18 cellular contexts compared by ENCODE assay signal in the genomic region with DNA sequence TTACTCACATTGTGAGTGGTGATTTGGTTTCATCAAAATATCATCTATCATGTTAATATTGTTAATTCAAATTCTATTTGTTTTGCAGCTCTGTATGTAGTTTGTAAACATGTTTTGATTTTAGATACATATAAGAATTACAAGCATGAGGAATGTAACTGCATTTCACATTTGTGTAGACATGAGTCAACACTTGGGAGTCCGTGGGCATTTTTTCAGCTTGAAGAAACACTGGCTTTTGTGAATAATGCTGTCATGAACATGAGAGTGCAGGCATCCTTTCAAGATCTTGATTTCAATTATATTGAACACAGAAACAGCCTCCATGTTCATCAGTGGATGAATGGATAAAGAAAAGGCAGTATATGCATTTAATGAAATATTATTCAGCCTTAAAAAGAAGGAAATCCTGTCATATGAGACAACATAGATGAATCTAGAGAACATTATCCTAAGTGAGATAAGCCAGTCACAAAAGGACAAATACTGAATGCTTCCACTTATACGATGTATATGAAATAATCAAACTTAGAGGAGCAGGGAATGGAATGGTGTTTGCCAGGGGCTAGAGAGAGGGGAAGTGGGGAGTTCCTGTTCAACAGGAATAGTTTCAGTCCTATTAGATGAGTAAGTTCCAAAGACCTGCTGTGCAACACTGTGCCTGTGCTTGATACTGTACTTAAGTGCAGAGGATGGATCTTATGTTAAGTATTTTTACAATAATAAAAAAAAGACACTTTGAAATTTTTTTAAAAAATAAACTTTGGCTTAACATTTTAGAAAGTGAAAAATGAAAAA.
A peak's percentile ranks its signal among the peaks of the same experiment; 100 is the strongest.
DNase-seq lines count a peak whose midpoint lies in the region; ATAC-seq and TF ChIP-seq lines count a peak whose summit lies in the region.
"Had no signal": no experiment of that assay in that cellular context is flagged by ENCODE, and none has a peak within 500 bp of the region (broad histone marks: within the 10 kb centered on the region; RNA-seq: fewer than 3 reads in every experiment).

No MANE protein-coding gene starts in this region.

- 34 to 39% methylated on average over 2 of the region's 2 CpGs for WGBS in GM23248 (ENCODE audit: low coverage in 1 of 2, low lambda C conversion rate in 2 of 2, missing lambda C conversion rate in 2 of 2), 2 experiments
- 63% methylated on average over 2 of the region's 2 CpGs for WGBS in smooth muscle cell (ENCODE audit: low lambda C conversion rate)

- no peak overlapping the region for H2AFZ ChIP-seq in GM23248
- H2AFZ ChIP-seq in smooth muscle cell (ENCODE audit: low read depth): no peak overlapping the region

- H3K36me3 ChIP-seq in GM23248 (ENCODE audit: low read depth) (no peaks in the 10 kb centered on the region), smooth muscle cell (ENCODE audit: low read depth) (no peaks in the 10 kb centered on the region)
- H3K36me3 ChIP-seq: BE2C, Peyer's patch had no signal

- H3K4me3 ChIP-seq in GM23248: no peak overlapping the region
- no peak overlapping the region for H3K4me3 ChIP-seq in smooth muscle cell
- H3K4me3 ChIP-seq: Peyer's patch had no signal

- H4K20me1 ChIP-seq in GM23248 (ENCODE audit: insufficient read depth) (no peaks in the 10 kb centered on the region), smooth muscle cell (ENCODE audit: low read depth) (no peaks in the 10 kb centered on the region)

- H3K27me3 ChIP-seq in GM23248 (replicated peaks; ENCODE audit: insufficient read depth) (no peaks in the 10 kb centered on the region), foreskin keratinocyte (no peaks in the 10 kb centered on the region), smooth muscle cell (ENCODE audit: low read depth) (no peaks in the 10 kb centered on the region)
- H3K27me3 ChIP-seq: BE2C, Peyer's patch had no signal

- H3K79me2 ChIP-seq in GM23248 (ENCODE audit: insufficient read depth) (no peaks in the 10 kb centered on the region), smooth muscle cell (ENCODE audit: low read depth) (no peaks in the 10 kb centered on the region)

- H3K4me2 ChIP-seq in GM23248 (ENCODE audit: unreplicated experiment) (no peak overlapping the region), smooth muscle cell (no peak overlapping the region)

- peak; percentile 69 for ATAC-seq in foreskin keratinocyte
- ATAC-seq in GM21786 (IDR thresholded peaks at IDR 0.05; ENCODE audit: unreplicated experiment): no peak
- ATAC-seq: Right ventricle myocardium inferior had no signal

- no peak overlapping the region for H3K27ac ChIP-seq in GM23248
- no peak overlapping the region for H3K27ac ChIP-seq in foreskin keratinocyte
- H3K27ac ChIP-seq in smooth muscle cell (ENCODE audit: low read depth): peak overlapping the region; percentile 82
- H3K27ac ChIP-seq: Peyer's patch had no signal

- H3K9ac ChIP-seq in GM23248: no peak overlapping the region
- no peak overlapping the region for H3K9ac ChIP-seq in smooth muscle cell (ENCODE audit: low read depth)

- in situ Hi-C loops in GM23248 (cut with MboI): no loop called here

- TF ChIP-seq CTCF in foreskin keratinocyte (conservative IDR thresholded peaks at IDR 0.05): no peak
- TF ChIP-seq CTCF in smooth muscle cell (IDR thresholded peaks at IDR 0.05; ENCODE audit: borderline replicate concordance, insufficient read depth, poor library complexity, severe bottlenecking): no peak

- no peaks in the 10 kb centered on the region for H3F3A ChIP-seq in GM23248 (ENCODE audit: insufficient read depth)
- H3F3A ChIP-seq in smooth muscle cell (ENCODE audit: low read depth): no peaks in the 10 kb centered on the region

- H3K9me3 ChIP-seq in GM23248 (ENCODE audit: low read depth): no peaks in the 10 kb centered on the region
- H3K9me3 ChIP-seq in smooth muscle cell (replicated peaks; ENCODE audit: low read depth): no peaks in the 10 kb centered on the region
- H3K9me3 ChIP-seq: BE2C, Peyer's patch had no signal

- H3K4me1 ChIP-seq in GM23248 (ENCODE audit: insufficient read depth) (peaks cover 4% of the 10 kb centered on the region; the same call in 1 of the 2 replicates), foreskin keratinocyte (peaks cover 20% of the 10 kb centered on the region), smooth muscle cell (ENCODE audit: low read depth) (no peaks in the 10 kb centered on the region)
- H3K4me1 ChIP-seq: BE2C, Peyer's patch had no signal

- DNase-seq in GM23248 (peak; percentile 63), astrocyte of the hippocampus (ENCODE audit: low read depth, low spot score) (peak; percentile 53), foreskin keratinocyte (peak in 1 of 2 donors; percentile 61), smooth muscle cell (lab: John Stamatoyannopoulos, UW; ENCODE audit: unreplicated experiment) (no peak), midbrain (lab: John Stamatoyannopoulos, UW) (no peak), NOMO-1 treated with dmso at 0.1 percent for 144 hours (lab: John Stamatoyannopoulos, UW; ENCODE audit: unreplicated experiment) (no peak)
- DNase-seq: ACHN; BE2C; CD4-positive, alpha-beta T cell; H9; NCI-H1092; NCI-H1694 treated with DMSO at 0.1 percent for 48 hours; NCI-H2107; NCI-H2227 treated with DMSO at 0.1 percent for 48 hours; NCI-H524; Peyer's patch had no signal

- no peaks in the 10 kb centered on the region for H3K9me2 ChIP-seq in GM23248 (ENCODE audit: insufficient read depth)

Comparison
In these comparisons a context has a peak if more than half of its experiments do, and no peak if none do; other contexts are left out.
1. DNase-seq: peak in GM23248 (single experiment) and astrocyte of the hippocampus (single experiment); none in smooth muscle cell (single experiment), midbrain (single experiment) and NOMO-1 treated with dmso at 0.1 percent for 144 hours (single experiment).